In genomic region chr11:24289301-24289700, GRCh38 we compare ENCODE assay signal across 14 cellular contexts.
DNase-seq lines count a peak whose midpoint lies in the region; ATAC-seq and TF ChIP-seq lines count a peak whose summit lies in the region.
"Had no signal": no experiment of that assay in that cellular context is flagged by ENCODE, and none has a peak within 500 bp of the region (broad histone marks: within the 10 kb centered on the region; RNA-seq: fewer than 3 reads in every experiment).

No MANE protein-coding gene starts in this region.

- H3K27me3 Mint-ChIP-seq in T-helper 17 cell (no peaks in the 10 kb centered on the region), Caco-2 (ENCODE audit: insufficient read depth, unreplicated experiment) (no peaks in the 10 kb centered on the region)
- H3K27me3 Mint-ChIP-seq in activated CD8-positive, alpha-beta memory T cell treated with anti-CD3 and anti-CD28 coated beads, Interleukin-2, amount 10 ng/mL, durations not matched to agents 7 days and 5 days: no peaks in the 10 kb centered on the region
- H3K27me3 Mint-ChIP-seq: CD4-positive, alpha-beta memory T cell had no signal

- no peaks in the 10 kb centered on the region for H3K36me3 Mint-ChIP-seq in T-helper 17 cell (ENCODE audit: low read depth)
- no peaks in the 10 kb centered on the region for H3K36me3 Mint-ChIP-seq in activated CD8-positive, alpha-beta memory T cell treated with anti-CD3 and anti-CD28 coated beads, Interleukin-2, amount 10 ng/mL, durations not matched to agents 7 days and 5 days
- no peaks in the 10 kb centered on the region for H3K36me3 Mint-ChIP-seq in Caco-2 (ENCODE audit: insufficient read depth, unreplicated experiment)
- H3K36me3 Mint-ChIP-seq: CD4-positive, alpha-beta memory T cell had no signal

- H3K4me3 Mint-ChIP-seq in T-helper 17 cell (no peak overlapping the region), Caco-2 (ENCODE audit: unreplicated experiment) (no peak overlapping the region)
- H3K4me3 Mint-ChIP-seq in activated CD8-positive, alpha-beta memory T cell treated with anti-CD3 and anti-CD28 coated beads, Interleukin-2, amount 10 ng/mL, durations not matched to agents 7 days and 5 days: no peak overlapping the region
- H3K4me3 Mint-ChIP-seq: CD4-positive, alpha-beta memory T cell; GM23338; H9; HFFc6 had no signal

- ATAC-seq in T-helper 17 cell: no peak
- no peak for ATAC-seq in activated CD8-positive, alpha-beta memory T cell treated with anti-CD3 and anti-CD28 coated beads, Interleukin-2, amount 10 ng/mL, durations not matched to agents 7 days and 5 days
- ATAC-seq: GM23338 had no signal

- peaks cover 14% of the 10 kb centered on the region for H3K9me3 Mint-ChIP-seq in activated CD8-positive, alpha-beta memory T cell treated with anti-CD3 and anti-CD28 coated beads, Interleukin-2, amount 10 ng/mL, durations not matched to agents 7 days and 5 days (ENCODE audit: low read depth)
- H3K9me3 Mint-ChIP-seq in Caco-2 (ENCODE audit: unreplicated experiment): peaks cover 10% of the 10 kb centered on the region

- TF ChIP-seq CTCF in choroid plexus epithelial cell (conservative IDR thresholded peaks at IDR 0.05; ENCODE audit: low read depth, low read length): no peak
- no peak for TF ChIP-seq CTCF in Caco-2 (IDR thresholded peaks at IDR 0.05; ENCODE audit: insufficient read depth in 1 of 2, low read depth in 1 of 2, low read length in 1 of 2, severe bottlenecking in 1 of 2, unreplicated experiment in 1 of 2)

- DNase-seq in adipocyte (ENCODE audit: low read depth) (peak; percentile 19), choroid plexus epithelial cell (ENCODE audit: low read depth) (peak; percentile 12), glomerular endothelial cell (ENCODE audit: extremely low read depth, low read depth, low spot score) (peak; percentile 14), T-helper 17 cell (no peak), Caco-2 (no peak)
- DNase-seq in activated CD8-positive, alpha-beta memory T cell treated with anti-CD3 and anti-CD28 coated beads, Interleukin-2, amount 10 ng/mL, durations not matched to agents 7 days and 5 days: no peak
- DNase-seq: C1 segment of cervical spinal cord; CD4-positive, alpha-beta memory T cell; COR-L47; DMS153; DND-41; H9; HFFc6 had no signal

- peaks cover 4% of the 10 kb centered on the region for H3K4me1 ChIP-seq in adipocyte (ENCODE audit: control insufficient read depth, insufficient read depth, low read length)
- H3K4me1 ChIP-seq in Caco-2: no peaks in the 10 kb centered on the region

- CTCF ChIA-PET in activated CD8-positive, alpha-beta memory T cell treated with anti-CD3 and anti-CD28 coated beads, Interleukin-2, amount 10 ng/mL, durations not matched to agents 7 days and 5 days (lab: Charles Lee): no interaction called here
- CTCF ChIA-PET in Caco-2 (lab: Charles Lee): no interaction called here

- no TSS peak for BruUV-seq in Caco-2 (replicated peaks; lab: Mats Ljungman, UMichigan)

- POLR2A ChIA-PET in Caco-2 (lab: Charles Lee): no interaction called here

- H3K9me3 ChIP-seq in adipocyte (ENCODE audit: control insufficient read depth, low read length): no peaks in the 10 kb centered on the region
- no peaks in the 10 kb centered on the region for H3K9me3 ChIP-seq in T-helper 17 cell (ENCODE audit: control insufficient read depth, low read length, poor library complexity, severe bottlenecking)
- no peaks in the 10 kb centered on the region for H3K9me3 ChIP-seq in Caco-2

- H3K27ac Mint-ChIP-seq in T-helper 17 cell (no peak overlapping the region), Caco-2 (ENCODE audit: unreplicated experiment) (no peak overlapping the region)
- no peak overlapping the region for H3K27ac Mint-ChIP-seq in activated CD8-positive, alpha-beta memory T cell treated with anti-CD3 and anti-CD28 coated beads, Interleukin-2, amount 10 ng/mL, durations not matched to agents 7 days and 5 days
- H3K27ac Mint-ChIP-seq: CD4-positive, alpha-beta memory T cell; GM23338; H9; HFFc6 had no signal

- H3K9ac ChIP-seq in adipocyte (ENCODE audit: low read length): no peak overlapping the region

- H3K4me3 ChIP-seq in adipocyte (ENCODE audit: low read length): no peak overlapping the region
- no peak overlapping the region for H3K4me3 ChIP-seq in choroid plexus epithelial cell (ENCODE audit: low read depth, low read length)
- no peak overlapping the region for H3K4me3 ChIP-seq in Caco-2 (ENCODE audit: low read depth, low read length)
- H3K4me3 ChIP-seq: GM23338 had no signal

- intact Hi-C loops in Caco-2 (cut with micrococcal nuclease; ENCODE audit: unreplicated experiment): no loop called here

- H3K27me3 ChIP-seq in adipocyte (replicated peaks; ENCODE audit: control insufficient read depth, insufficient read depth, low read length) (no peaks in the 10 kb centered on the region), Caco-2 (replicated peaks; ENCODE audit: control insufficient read depth, insufficient read depth, low read length) (no peaks in the 10 kb centered on the region)

- H3K36me3 ChIP-seq in adipocyte (ENCODE audit: control insufficient read depth, insufficient read depth, low read length, severe bottlenecking) (no peaks in the 10 kb centered on the region), Caco-2 (ENCODE audit: control insufficient read depth, insufficient read depth, low read length) (no peaks in the 10 kb centered on the region)

- H3K4me1 Mint-ChIP-seq in T-helper 17 cell: no peaks in the 10 kb centered on the region
- no peaks in the 10 kb centered on the region for H3K4me1 Mint-ChIP-seq in activated CD8-positive, alpha-beta memory T cell treated with anti-CD3 and anti-CD28 coated beads, Interleukin-2, amount 10 ng/mL, durations not matched to agents 7 days and 5 days
- H3K4me1 Mint-ChIP-seq in Caco-2 (ENCODE audit: low read depth, unreplicated experiment): no peaks in the 10 kb centered on the region
- H3K4me1 Mint-ChIP-seq: CD4-positive, alpha-beta memory T cell; GM23338; H9 had no signal

Comparison
In these comparisons a context has a peak if more than half of its experiments do, and no peak if none do; other contexts are left out.
1. DNase-seq: peak in adipocyte (single experiment), choroid plexus epithelial cell (single experiment) and glomerular endothelial cell (single experiment); none in T-helper 17 cell (0 of 3), activated CD8-positive, alpha-beta memory T cell treated with anti-CD3 and anti-CD28 coated beads, Interleukin-2, amount 10 ng/mL, durations not matched to agents 7 days and 5 days (single experiment) and Caco-2 (0 of 2).